Comparison of ENCODE assay signal across 1 cellular context in the genomic region with DNA sequence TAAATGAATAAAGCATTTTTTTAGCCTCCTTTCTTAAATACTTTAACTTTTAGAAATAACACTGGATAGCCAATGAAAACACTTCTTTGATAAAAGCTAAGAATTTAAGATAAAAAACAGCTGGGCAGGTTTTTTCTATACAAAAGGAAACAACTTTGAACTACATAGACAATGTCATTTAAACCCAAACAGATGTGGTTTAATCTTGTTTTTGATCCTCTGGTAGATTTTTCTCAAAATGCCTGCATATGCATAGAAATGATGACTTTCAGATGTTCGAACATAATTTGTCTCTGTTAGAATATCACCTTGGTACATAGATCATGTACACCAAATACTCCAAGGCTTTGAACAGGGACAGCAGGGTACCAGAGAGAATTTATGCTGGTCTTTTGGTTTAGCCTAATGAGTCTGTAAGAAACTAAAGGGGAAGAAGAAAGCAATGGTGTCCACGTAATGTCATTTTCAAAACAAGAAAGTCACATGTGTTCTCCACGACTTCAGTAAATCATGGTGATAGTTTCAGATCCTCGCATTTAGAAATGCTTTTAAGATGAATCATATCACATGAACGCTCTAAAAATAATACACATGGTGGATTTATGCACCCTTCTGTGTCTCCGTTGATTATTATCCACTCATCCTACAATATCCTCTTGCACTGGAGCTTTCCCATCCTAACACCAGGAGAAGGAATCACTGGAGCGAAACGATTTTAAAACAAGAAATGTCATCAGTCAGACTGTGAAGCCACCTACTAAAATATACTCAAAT.
A peak's percentile ranks its signal among the peaks of the same experiment; 100 is the strongest.
TF ChIP-seq lines count a peak whose summit lies in the region.

No MANE protein-coding gene starts in this region.

TF ChIP-seq in SK-N-SH, 30 proteins besides CTCF, POLR2A, EP300 and RAD21 (continued from another document):
- TF ChIP-seq GABPA (IDR thresholded peaks at IDR 0.05; ENCODE audit: low read depth) (no peak), NFIC (IDR thresholded peaks at IDR 0.05; ENCODE audit: borderline replicate concordance) (peak; percentile 21; the same call in 1 of the 2 replicates), MEF2A (IDR thresholded peaks at IDR 0.05; ENCODE audit: borderline replicate concordance, low read depth) (peak; percentile 79; the same call in 1 of the 2 replicates), FOXM1 (IDR thresholded peaks at IDR 0.05; ENCODE audit: low read depth) (0 out of 2 replicates have a peak, but pooled peaks have one; percentile 16), RFX5 (IDR thresholded peaks at IDR 0.05; ENCODE audit: low read length) (no peak)
